In the genomic region with DNA sequence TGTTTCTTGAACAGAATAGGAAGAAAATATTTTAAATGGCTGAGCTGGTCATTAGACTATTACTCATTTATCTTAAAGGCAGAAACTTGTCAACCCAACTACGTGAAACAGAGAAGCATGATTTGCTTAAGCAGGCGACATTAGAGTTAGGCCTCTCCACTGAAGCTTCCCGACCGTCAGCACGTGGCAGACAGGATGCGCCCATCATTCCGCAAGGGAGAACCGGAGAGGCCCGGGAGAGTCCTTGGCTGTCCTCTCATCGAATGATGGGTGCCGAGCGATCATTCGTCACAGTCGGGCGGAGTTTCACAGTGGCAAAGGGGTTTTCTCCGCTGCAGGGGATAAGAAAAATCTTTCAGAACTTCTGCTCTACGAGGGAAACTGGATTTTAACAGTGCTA, we compare ENCODE assay signal across 24 cellular contexts.
"Had no signal": no experiment of that assay in that cellular context is flagged by ENCODE, and none has a peak within 500 bp of the region (broad histone marks: within the 10 kb centered on the region; RNA-seq: fewer than 3 reads in every experiment).

No MANE protein-coding gene starts in this region.

- H3K27ac ChIP-seq: parathyroid adenoma, suprapubic skin, transverse colon had no signal

- H3K79me2 ChIP-seq: parathyroid adenoma had no signal

- DNase-seq: cerebellar nuclear complex; cortex of kidney; effector memory CD8-positive, alpha-beta T cell; head of caudate nucleus; kidney; mesendoderm; midbrain; naive thymus-derived CD8-positive, alpha-beta T cell; nephron progenitor cell; occipital lobe; stimulated activated CD4-positive, alpha-beta T cell treated with anti-CD3 and anti-CD28 coated beads, Interleukin-12 subunit alpha, Interleukin-12 subunit beta, amount 100 ng/mL, for 4 hours; stimulated activated CD4-positive, alpha-beta T cell treated with anti-CD3 and anti-CD28 coated beads, Interleukin-1b, Interleukin-23, amount 100 ng/mL, for 48 hours; stimulated activated CD4-positive, alpha-beta T cell treated with anti-CD3 and anti-CD28 coated beads, Interleukin-4, amount 100 ng/mL, for 1 hour; stimulated activated CD8-positive, alpha-beta memory T cell treated with anti-CD3 and anti-CD28 coated beads, Interleukin-4, amount 100 ng/mL, for 48 hours; stimulated activated naive CD4-positive, alpha-beta T cell; stimulated activated naive CD8-positive, alpha-beta T cell treated with anti-CD3 and anti-CD28 coated beads, Interleukin-15, amount 100 ng/mL, for 72 hours; transverse colon had no signal

- H3K4me2 ChIP-seq: smooth muscle cell had no signal

- FAIRE-seq: endometrium, frontal cortex, kidney had no signal

- H3K27me3 ChIP-seq: suprapubic skin, transverse colon had no signal

- H3K4me1 ChIP-seq: parathyroid adenoma had no signal

- ATAC-seq: effector memory CD8-positive, alpha-beta T cell; left lobe of liver; naive thymus-derived CD8-positive, alpha-beta T cell; sciatic nerve; stimulated activated naive CD8-positive, alpha-beta T cell treated with anti-CD3 and anti-CD28 coated beads, Interleukin-15, amount 100 ng/mL, for 72 hours had no signal

- H3K9ac ChIP-seq: parathyroid adenoma had no signal

- H2AFZ ChIP-seq: parathyroid adenoma had no signal

- H3K9me3 ChIP-seq: suprapubic skin, transverse colon had no signal

- H3K4me3 ChIP-seq: smooth muscle cell, suprapubic skin, transverse colon had no signal
